ENCODE assay signal across 16 cellular contexts in genomic region chr2:64217198-64217869, GRCh38.
"Had no signal": no experiment of that assay in that cellular context is flagged by ENCODE, and none has a peak within 500 bp of the region (broad histone marks: within the 10 kb centered on the region; RNA-seq: fewer than 3 reads in every experiment).

No MANE protein-coding gene starts in this region.

- H3K27me3 Mint-ChIP-seq: stimulated activated naive CD8-positive, alpha-beta T cell treated with anti-CD3 and anti-CD28 coated beads, Interleukin-15, Interleukin-2, amounts not matched to agents 100 ng/mL and 50 ng/mL, for 24 hours had no signal

- H3K27ac ChIP-seq: ascending aorta, breast epithelium, prostate gland, upper lobe of left lung had no signal

- H3K4me3 Mint-ChIP-seq: activated T-helper 1 cell treated with anti-CD3 and anti-CD28 coated beads, Interleukin-12 subunit alpha, Interleukin-12 subunit beta, Interleukin-2, Interleukin-4 antibody, amounts not matched to agents 30 ng/mL and 10 ng/mL and 1 ng/mL, durations not matched to agents 14 hours and 24 hours and 36 hours; nephron; stimulated activated naive CD8-positive, alpha-beta T cell treated with anti-CD3 and anti-CD28 coated beads, Interleukin-15, Interleukin-2, amounts not matched to agents 100 ng/mL and 50 ng/mL, for 24 hours had no signal

- DNase-seq: cerebellar nuclear complex; dermis blood vessel endothelial cell; islet precursor cell; mucosa of descending colon; right cardiac atrium; small intestine; stimulated activated CD4-positive, alpha-beta T cell treated with anti-CD3 and anti-CD28 coated beads, Interleukin-4, amount 100 ng/mL, for 24 hours; T-helper 2 cell; upper lobe of left lung had no signal

- H3K27ac Mint-ChIP-seq: nephron; stimulated activated naive CD8-positive, alpha-beta T cell treated with anti-CD3 and anti-CD28 coated beads, Interleukin-15, Interleukin-2, amounts not matched to agents 100 ng/mL and 50 ng/mL, for 24 hours had no signal

- ATAC-seq: left lobe of liver, mucosa of descending colon, right cardiac atrium had no signal

- H3K4me1 ChIP-seq: ascending aorta, prostate gland had no signal

- H3K9me3 ChIP-seq: ascending aorta, breast epithelium, mucosa of descending colon, prostate gland, upper lobe of left lung had no signal

- H3K4me3 ChIP-seq: ascending aorta, breast epithelium, mucosa of descending colon, prostate gland, upper lobe of left lung had no signal

- FAIRE-seq: small intestine had no signal

- H3K36me3 ChIP-seq: ascending aorta, breast epithelium, prostate gland, upper lobe of left lung had no signal

- H3K27me3 ChIP-seq: ascending aorta, breast epithelium, upper lobe of left lung had no signal

- H3K9me3 Mint-ChIP-seq: activated T-helper 1 cell treated with anti-CD3 and anti-CD28 coated beads, Interleukin-12 subunit alpha, Interleukin-12 subunit beta, Interleukin-2, Interleukin-4 antibody, amounts not matched to agents 30 ng/mL and 10 ng/mL and 1 ng/mL, durations not matched to agents 14 hours and 24 hours and 36 hours; nephron; stimulated activated naive CD8-positive, alpha-beta T cell treated with anti-CD3 and anti-CD28 coated beads, Interleukin-15, Interleukin-2, amounts not matched to agents 100 ng/mL and 50 ng/mL, for 24 hours had no signal
